17 cellular contexts compared by ENCODE assay signal in the genomic region with DNA sequence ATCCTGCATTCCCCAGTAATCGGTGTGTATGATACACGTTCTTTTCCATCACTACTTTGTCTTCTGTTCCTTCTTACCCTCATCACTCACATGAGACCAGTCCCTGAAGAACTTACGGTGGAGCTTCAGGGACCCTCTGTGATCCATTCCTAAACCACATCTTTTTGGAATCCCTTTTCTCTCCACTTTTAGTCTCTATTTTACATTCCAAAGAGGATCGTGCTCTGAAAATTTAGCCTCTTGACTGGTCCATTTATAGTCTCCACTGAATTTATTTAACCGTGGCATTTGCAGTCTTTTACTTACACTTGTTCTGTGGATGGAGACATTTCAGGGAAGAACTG.
"Had no signal": no experiment of that assay in that cellular context is flagged by ENCODE, and none has a peak within 500 bp of the region (broad histone marks: within the 10 kb centered on the region; RNA-seq: fewer than 3 reads in every experiment).

No MANE protein-coding gene starts in this region.

- H3K9me3 Mint-ChIP-seq: activated naive CD8-positive, alpha-beta T cell treated with anti-CD3 and anti-CD28 coated beads, Interleukin-2, amount 10 ng/mL, durations not matched to agents 7 days and 5 days; brain; natural killer cell; T-cell had no signal

- H3K27ac Mint-ChIP-seq: activated naive CD8-positive, alpha-beta T cell treated with anti-CD3 and anti-CD28 coated beads, Interleukin-2, amount 10 ng/mL, durations not matched to agents 7 days and 5 days had no signal

- DNase-seq: activated CD4-positive, alpha-beta T cell treated with anti-CD3 and anti-CD28 coated beads for 48 hours; activated CD4-positive, CD25-positive, alpha-beta regulatory T cell; activated CD8-positive, alpha-beta memory T cell treated with anti-CD3 and anti-CD28 coated beads for 24 hours; activated CD8-positive, alpha-beta memory T cell treated with anti-CD3 and anti-CD28 coated beads, Interleukin-2, amount 50 U/mL, for 48 hours; activated naive CD4-positive, alpha-beta T cell; activated naive CD8-positive, alpha-beta T cell treated with anti-CD3 and anti-CD28 coated beads, Interleukin-2, amount 10 ng/mL, durations not matched to agents 7 days and 5 days; effector memory CD4-positive, alpha-beta T cell; lower lobe of right lung; natural killer cell; occipital lobe; retina; stimulated activated naive CD4-positive, alpha-beta T cell; T-cell; T-helper 9 cell; upper lobe of left lung had no signal

- ATAC-seq: lower lobe of right lung, natural killer cell, SK-N-SH treated with all-trans-retinoic acid at 6 μM for 48 hours, T-cell had no signal

- H3K27ac ChIP-seq: lower lobe of right lung, upper lobe of left lung had no signal

- H3K27me3 ChIP-seq: upper lobe of left lung had no signal

- H3K4me1 Mint-ChIP-seq: brain, natural killer cell, T-cell had no signal

- H3K4me3 ChIP-seq: lower lobe of right lung, upper lobe of left lung had no signal

- H3K9me3 ChIP-seq: lower lobe of right lung, upper lobe of left lung had no signal

- H3K4me3 Mint-ChIP-seq: activated naive CD8-positive, alpha-beta T cell treated with anti-CD3 and anti-CD28 coated beads, Interleukin-2, amount 10 ng/mL, durations not matched to agents 7 days and 5 days; brain; natural killer cell; T-cell had no signal

- H3K27me3 Mint-ChIP-seq: activated naive CD8-positive, alpha-beta T cell treated with anti-CD3 and anti-CD28 coated beads, Interleukin-2, amount 10 ng/mL, durations not matched to agents 7 days and 5 days; T-cell had no signal

- H3K4me1 ChIP-seq: lower lobe of right lung, upper lobe of left lung had no signal
